In genomic region chr19:17889609-17890214, GRCh38 we compare ENCODE assay signal across 11 cellular contexts. TPM values are rescaled to one million over a fixed set of nuclear protein-coding genes. Genes with fewer than 3 reads are reported as not detected.
DNase-seq lines count a peak whose midpoint lies in the region; ATAC-seq and TF ChIP-seq lines count a peak whose summit lies in the region.
"Had no signal": no experiment of that assay in that cellular context is flagged by ENCODE, and none has a peak within 500 bp of the region (broad histone marks: within the 10 kb centered on the region; RNA-seq: fewer than 3 reads in every experiment).

No MANE protein-coding gene starts in this region.

- no peak for TF ChIP-seq RAD21 in liver (IDR thresholded peaks at IDR 0.05)

- H3K9me3 ChIP-seq in liver (ENCODE audit: control insufficient read depth in 4 of 4, low read length in 3 of 4) (no peaks in the 10 kb centered on the region), transverse colon (no peaks in the 10 kb centered on the region)

- H3K36me3 ChIP-seq in liver (ENCODE audit: control insufficient read depth in 4 of 4, insufficient read depth in 3 of 4, low read depth in 1 of 4, low read length in 3 of 4) (no peaks in the 10 kb centered on the region), transverse colon (no peaks in the 10 kb centered on the region)

- WGBS in liver, result 32% methylated on average over 18 of the region's 18 CpGs
- 31 to 34% methylated on average over 8 to 18 of the region's 18 CpGs for WGBS in transverse colon (ENCODE audit: low coverage in 1 of 2), 2 donors

- H3K4me3 ChIP-seq in liver (ENCODE audit: low read depth in 1 of 3, low read length in 3 of 3) (no peak overlapping the region), transverse colon (no peak overlapping the region)

- intact Hi-C loops in transverse colon (cut with DNase I; ENCODE audit: low total_unique reads), result no loop called here

- TF ChIP-seq CTCF in liver (IDR thresholded peaks at IDR 0.05; ENCODE audit: low read depth, low read length, missing input control), result no peak
- TF ChIP-seq CTCF in transverse colon (IDR thresholded peaks at IDR 0.05), result no peak

- H3K9ac ChIP-seq in liver (ENCODE audit: low read depth in 1 of 2, low read length in 2 of 2), result no peak overlapping the region

- no peak for TF ChIP-seq POLR2A in transverse colon (IDR thresholded peaks at IDR 0.05)

- DNase-seq in Daoy (ENCODE audit: low read depth) (peak; percentile 51), LoVo (ENCODE audit: low spot score) (peak; percentile 49), astrocyte of the hippocampus (ENCODE audit: low read depth, low spot score) (peak; percentile 80), NCI-H1092 (lab: John Stamatoyannopoulos, UW) (no peak), germinal center (ENCODE audit: low spot score) (no peak), transverse colon (no peak)
- DNase-seq: activated gamma-delta T cell treated with Interleukin-2 at 50 U/mL for 16 hours had no signal

- H3K4me1 ChIP-seq in liver (ENCODE audit: control insufficient read depth in 4 of 4, insufficient read depth in 4 of 4, low read length in 3 of 4), result no peaks in the 10 kb centered on the region
- H3K4me1 ChIP-seq in transverse colon, result no peaks in the 10 kb centered on the region

- H3K27me3 ChIP-seq in liver (ENCODE audit: control insufficient read depth in 4 of 4, insufficient read depth in 4 of 4, low read length in 3 of 4) (peaks cover 0 to 3% (median 1%) of the 10 kb centered on the region in 4 donors), transverse colon (peaks cover 25% of the 10 kb centered on the region)

- no peak overlapping the region for H3K27ac ChIP-seq in liver (ENCODE audit: low read depth in 1 of 2, low read length in 2 of 2)
- H3K27ac ChIP-seq in transverse colon, result no peak overlapping the region

- no peak for TF ChIP-seq EP300 in transverse colon (IDR thresholded peaks at IDR 0.05; ENCODE audit: low read depth)

- ATAC-seq in GM19328 (IDR thresholded peaks at IDR 0.05; ENCODE audit: unreplicated experiment), result no peak

- in situ Hi-C loops in transverse colon (cut with MboI; ENCODE audit: low pct_ligation_motif_present in 1 of 4, low pct_unique_long_range_greater_than_20kb in 1 of 4, low sequenced_read_pairs in 3 of 4), result no loop called here

TF ChIP-seq in liver, 16 proteins besides CTCF, POLR2A, EP300 and RAD21:
- TF ChIP-seq TAF1 (conservative IDR thresholded peaks at IDR 0.05), result no peak
- TF ChIP-seq REST (IDR thresholded peaks at IDR 0.05), result peak; percentile 98
- TF ChIP-seq FOXA1 (IDR thresholded peaks at IDR 0.05), result no peak
- no peak for TF ChIP-seq YY1 (IDR thresholded peaks at IDR 0.05)
TF ChIP-seq in liver: peak in this region for 1.

RNA-seq across cellular contexts. Expression of gene SLC5A5, which starts 18.0 kb away (rescaled TPM):
- not detected in 2 replicates for total RNA-seq in Daoy (2014; rRNA removed; shearing (Covaris generic))
- total RNA-seq in liver (under 1 TPM in 1 of 2 donors, not detected in 1; 0.09 TPM), transverse colon (not detected)
- not detected for polyA plus RNA-seq in liver
- total RNA-seq: glomerular endothelial cell had no signal
- polyA plus RNA-seq: IgD-negative memory B cell had no signal

RNA-seq across cellular contexts. Expression of gene RPL18A, which starts 30.0 kb away (rescaled TPM):
- total RNA-seq in Daoy (2014; rRNA removed; shearing (Covaris generic)), result 1,269 and 1,595 TPM in 2 replicates
- total RNA-seq in liver (100 to 1,000 TPM; 452 to 468 TPM), transverse colon (1,000 to 10,000 TPM in 3 of 4 donors, 100 to 1,000 TPM in 1; 727 to 1,372 (median 1,071) TPM)
- 100 to 1,000 TPM; 487 to 870 TPM for polyA plus RNA-seq in liver

RNA-seq across cellular contexts. Expression of gene JAK3, which starts 41.9 kb away (rescaled TPM):
- total RNA-seq in Daoy (2014; rRNA removed; shearing (Covaris generic)), result 0.06 and 0.09 TPM in 2 replicates
- total RNA-seq in liver (1 to 10 TPM; 4.4 to 7.1 TPM), transverse colon (10 to 100 TPM in 1 of 4 donors, 1 to 10 TPM in 3; 2.3 to 22.1 (median 8.5) TPM)
- 1 to 10 TPM in 1 of 2 donors, under 1 TPM in 1; 0.87 to 1.7 TPM for polyA plus RNA-seq in liver

RNA-seq across cellular contexts. Expression of gene CCDC124, which starts 43.1 kb away (rescaled TPM):
- 44.7 and 53.3 TPM in 2 replicates for total RNA-seq in Daoy (2014; rRNA removed; shearing (Covaris generic))
- total RNA-seq in liver (10 to 100 TPM; 15.8 to 21.1 TPM), transverse colon (10 to 100 TPM; 36.9 to 93.5 (median 41.4) TPM)
- 10 to 100 TPM; 43.0 to 59.3 TPM for polyA plus RNA-seq in liver

Comparison
In these comparisons a context has a peak if more than half of its experiments do, and no peak if none do; other contexts are left out.
1. DNase-seq: peak in Daoy (single experiment), LoVo (single experiment) and astrocyte of the hippocampus (single experiment); none in NCI-H1092 (single experiment), germinal center (single experiment) and transverse colon (single experiment).